Comparison of ENCODE assay signal across 16 cellular contexts in the genomic region with DNA sequence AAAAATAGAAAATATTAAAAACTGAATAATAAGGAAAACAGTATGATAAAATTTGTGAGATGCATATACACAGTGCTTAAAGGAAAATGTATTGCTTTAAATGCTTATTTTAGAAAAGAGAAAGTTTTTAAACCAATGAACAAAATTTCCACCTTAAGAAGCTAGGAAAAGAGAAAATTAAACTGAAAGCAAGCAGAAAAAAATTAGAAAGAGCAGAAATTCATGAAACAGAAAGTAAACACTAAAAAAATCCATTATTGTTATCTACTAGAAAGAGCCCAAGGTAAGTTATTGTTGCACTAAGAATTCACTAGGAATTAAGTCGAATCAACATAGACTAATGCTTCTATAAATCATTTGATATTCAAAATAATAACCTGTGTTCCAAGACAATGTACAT.
DNase-seq lines count a peak whose midpoint lies in the region; ATAC-seq, FAIRE-seq and TF ChIP-seq lines count a peak whose summit lies in the region.
"Had no signal": no experiment of that assay in that cellular context is flagged by ENCODE, and none has a peak within 500 bp of the region (broad histone marks: within the 10 kb centered on the region; RNA-seq: fewer than 3 reads in every experiment).

No MANE protein-coding gene starts in this region.

- POLR2A ChIA-PET in PC-9 (lab: Charles Lee; ENCODE audit: unreplicated experiment): interaction anchor here (0.6 kb wide), 1 partner anchor 107 kb away, joined by 3 read pairs; no protein-coding TSS in a partner anchor

- peaks cover 4% of the 10 kb centered on the region for H3K27me3 Mint-ChIP-seq in CD4-positive, CD25-positive, alpha-beta regulatory T cell
- H3K27me3 Mint-ChIP-seq in natural killer cell (ENCODE audit: low read depth in 2 of 2): no peaks in the 10 kb centered on the region

- no TSS peak for BruUV-seq in PC-9 (replicated peaks; lab: Mats Ljungman, UMichigan)

- peak overlapping the region; percentile 24 for H3K27ac ChIP-seq in CD4-positive, CD25-positive, alpha-beta regulatory T cell (ENCODE audit: insufficient read depth, low read length, poor library complexity, severe bottlenecking)
- 0 out of 2 replicates have a peak overlapping the region, but pooled peaks have one; percentile 5 for H3K27ac ChIP-seq in PC-9
- H3K27ac ChIP-seq: SJCRH30 had no signal

- peak; percentile 24 for FAIRE-seq in GM18507 (lab: Jason Lieb, UNC)

- H3K4me2 ChIP-seq in PC-9: no peak overlapping the region
- H3K4me2 ChIP-seq: GM23338 had no signal

- CTCF ChIA-PET in PC-9 (lab: Charles Lee): no interaction called here

- peaks cover 10% of the 10 kb centered on the region for H3K4me1 ChIP-seq in CD4-positive, CD25-positive, alpha-beta regulatory T cell (ENCODE audit: control insufficient read depth, insufficient read depth, low read length, poor library complexity, severe bottlenecking)
- no peaks in the 10 kb centered on the region for H3K4me1 ChIP-seq in PC-9 (replicated peaks; ENCODE audit: insufficient read depth)
- H3K4me1 ChIP-seq: SJCRH30 had no signal

- peaks cover 13 to 37% (median 35%) of the 10 kb centered on the region in 4 donors for H3K4me1 Mint-ChIP-seq in CD4-positive, CD25-positive, alpha-beta regulatory T cell
- peaks cover 19 to 23% of the 10 kb centered on the region in 2 donors for H3K4me1 Mint-ChIP-seq in natural killer cell

- no peak overlapping the region for H2AFZ ChIP-seq in PC-9
- H2AFZ ChIP-seq: GM23338 had no signal

- H3K4me3 Mint-ChIP-seq in CD4-positive, CD25-positive, alpha-beta regulatory T cell: peak overlapping the region in 1 of 4 donors; percentile 77
- H3K4me3 Mint-ChIP-seq in natural killer cell: peak overlapping the region; percentile 41
- H3K4me3 Mint-ChIP-seq: GM23338 had no signal

- intact Hi-C loops in PC-9 (cut with micrococcal nuclease; ENCODE audit: unreplicated experiment) (no loop called here), natural killer cell (cut with micrococcal nuclease) (no loop called here)

- H3K9me3 ChIP-seq in CD4-positive, CD25-positive, alpha-beta regulatory T cell (ENCODE audit: control insufficient read depth in 2 of 2, low read length in 2 of 2): no peaks in the 10 kb centered on the region
- H3K9me3 ChIP-seq in PC-9 (ENCODE audit: insufficient read depth, low read depth): no peaks in the 10 kb centered on the region
- H3K9me3 ChIP-seq: SJCRH30 had no signal

- TF ChIP-seq CTCF in PC-9 (conservative IDR thresholded peaks at IDR 0.05) (no peak), natural killer cell (IDR thresholded peaks at IDR 0.05) (no peak)

- H3K36me3 Mint-ChIP-seq in CD4-positive, CD25-positive, alpha-beta regulatory T cell: peaks cover 5% of the 10 kb centered on the region
- H3K36me3 Mint-ChIP-seq in natural killer cell: no peaks in the 10 kb centered on the region

- H3K79me2 ChIP-seq in PC-9 (ENCODE audit: low read depth): 0 out of 2 replicates have a peak, but pooled peaks cover 20% of the 10 kb centered on the region

- peak overlapping the region; percentile 58 for H3K4me3 ChIP-seq in CD4-positive, CD25-positive, alpha-beta regulatory T cell (ENCODE audit: low read depth, low read length)
- H3K4me3 ChIP-seq in PC-9: no peak overlapping the region
- H3K4me3 ChIP-seq: GM23338, SJCRH30 had no signal

- H4K20me1 ChIP-seq in PC-9 (ENCODE audit: insufficient read depth): 0 out of 2 replicates have a peak, but pooled peaks cover 2% of the 10 kb centered on the region

- H3K36me3 ChIP-seq in CD4-positive, CD25-positive, alpha-beta regulatory T cell (ENCODE audit: control insufficient read depth, insufficient read depth, low read length): no peaks in the 10 kb centered on the region
- H3K36me3 ChIP-seq in PC-9 (ENCODE audit: low read depth): peaks cover 42% of the 10 kb centered on the region

- peaks cover 0 to 2% (median 0%) of the 10 kb centered on the region in 7 donors for H3K9me3 Mint-ChIP-seq in CD4-positive, CD25-positive, alpha-beta regulatory T cell
- H3K9me3 Mint-ChIP-seq in natural killer cell: no peaks in the 10 kb centered on the region
- H3K9me3 Mint-ChIP-seq: GM23338 had no signal

- no peaks in the 10 kb centered on the region for H3K27me3 ChIP-seq in CD4-positive, CD25-positive, alpha-beta regulatory T cell (ENCODE audit: control insufficient read depth, insufficient read depth, low read length)
- H3K27me3 ChIP-seq in PC-9 (ENCODE audit: insufficient read depth, low read depth): no peaks in the 10 kb centered on the region
- H3K27me3 ChIP-seq: SJCRH30 had no signal

- no peak for DNase-seq in CD4-positive, CD25-positive, alpha-beta regulatory T cell
- DNase-seq in GM18507 (ENCODE audit: extremely low spot score, insufficient read length, low read depth) (no peak), PC-9 (no peak), natural killer cell (no peak), NCI-H345 treated with DMSO at 0.1 percent for 48 hours (lab: John Stamatoyannopoulos, UW; ENCODE audit: unreplicated experiment) (no peak), globus pallidus (ENCODE audit: low spot score) (no peak)
- DNase-seq: DMS153, KG1, NCI-H1417, NCI-H1930, NCI-H2171, NCI-H82, SJCRH30, SW 1271 had no signal

- ATAC-seq in CD4-positive, CD25-positive, alpha-beta regulatory T cell (ENCODE audit: low read depth in 2 of 2): no peak
- ATAC-seq in natural killer cell (no peak), GM18867 (IDR thresholded peaks at IDR 0.05; ENCODE audit: unreplicated experiment) (no peak)

- H3K27ac Mint-ChIP-seq in CD4-positive, CD25-positive, alpha-beta regulatory T cell: peak overlapping the region; percentile 24 to 58 (median 32)
- H3K27ac Mint-ChIP-seq in natural killer cell: peak overlapping the region; percentile 73 to 84
- H3K27ac Mint-ChIP-seq: GM23338 had no signal

- H3F3A ChIP-seq in PC-9 (ENCODE audit: insufficient read depth, low read depth): peaks cover 39% of the 10 kb centered on the region; the same call in 1 of the 2 replicates

- no peaks in the 10 kb centered on the region for H3K9me2 ChIP-seq in PC-9 (ENCODE audit: insufficient read depth)
